In the genomic region with DNA sequence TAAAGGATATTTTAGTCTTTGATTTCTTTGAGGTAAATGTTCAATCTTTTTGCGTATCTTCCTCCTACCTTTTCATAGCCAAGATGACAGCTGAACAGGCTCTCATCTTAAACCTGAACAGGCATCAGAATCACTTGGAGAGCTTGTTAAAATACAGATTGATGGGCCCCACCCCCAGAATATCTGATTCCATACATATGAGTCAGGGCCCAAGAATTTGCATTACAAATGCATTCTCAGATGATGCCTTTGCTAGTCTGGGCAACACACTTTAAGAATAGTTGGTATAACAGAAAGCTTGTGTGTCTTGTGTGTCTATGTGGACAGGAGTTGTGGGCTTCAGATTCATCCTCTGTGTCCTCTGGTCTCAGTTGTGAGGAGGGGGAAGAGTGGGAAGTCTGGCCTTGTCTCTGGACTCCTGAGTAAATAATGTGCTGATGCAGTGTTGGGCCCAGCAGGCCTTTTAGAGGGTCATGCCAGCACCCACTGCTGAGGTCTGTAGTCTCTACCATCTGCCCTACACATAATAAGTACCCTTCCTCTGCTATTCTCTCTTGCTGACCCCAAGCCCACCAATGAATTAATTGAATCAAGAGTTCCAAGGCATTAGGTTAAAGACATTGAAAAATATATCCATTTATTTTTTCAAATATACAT, we compare ENCODE assay signal across 12 cellular contexts. TPM values are rescaled to one million over a fixed set of nuclear protein-coding genes. Genes with fewer than 3 reads are reported as not detected.
DNase-seq lines count a peak whose midpoint lies in the region; ATAC-seq, FAIRE-seq and TF ChIP-seq lines count a peak whose summit lies in the region.
"Had no signal": no experiment of that assay in that cellular context is flagged by ENCODE, and none has a peak within 500 bp of the region (broad histone marks: within the 10 kb centered on the region; RNA-seq: fewer than 3 reads in every experiment).

No MANE protein-coding gene starts in this region.

- H3K4me3 Mint-ChIP-seq in activated CD8-positive, alpha-beta memory T cell treated with anti-CD3 and anti-CD28 coated beads, Interleukin-2, amount 10 ng/mL, durations not matched to agents 7 days and 5 days = no peak overlapping the region
- H3K4me3 Mint-ChIP-seq: CD8-positive, alpha-beta T cell; effector memory CD8-positive, alpha-beta T cell had no signal

- CTCF ChIA-PET in activated CD8-positive, alpha-beta memory T cell treated with anti-CD3 and anti-CD28 coated beads, Interleukin-2, amount 10 ng/mL, durations not matched to agents 7 days and 5 days (lab: Charles Lee) = no interaction called here

- H3K27ac ChIP-seq in left lung = no peak overlapping the region

- H3K4me1 ChIP-seq in left lung = peaks cover 0 to 13% of the 10 kb centered on the region in 2 donors

- H3K9me3 Mint-ChIP-seq in activated CD8-positive, alpha-beta memory T cell treated with anti-CD3 and anti-CD28 coated beads, Interleukin-2, amount 10 ng/mL, durations not matched to agents 7 days and 5 days (ENCODE audit: low read depth) = no peaks in the 10 kb centered on the region
- H3K9me3 Mint-ChIP-seq: CD8-positive, alpha-beta T cell; effector memory CD8-positive, alpha-beta T cell had no signal

- H3K9me3 ChIP-seq in left lung = no peaks in the 10 kb centered on the region

- intact Hi-C loops in left lung (cut with DNase I) = no loop called here

- H3K36me3 Mint-ChIP-seq in activated CD8-positive, alpha-beta memory T cell treated with anti-CD3 and anti-CD28 coated beads, Interleukin-2, amount 10 ng/mL, durations not matched to agents 7 days and 5 days = peaks cover 31% of the 10 kb centered on the region

- TF ChIP-seq POLR2A in GM12891 (IDR thresholded peaks at IDR 0.05; ENCODE audit: low read depth, low read length) = no peak

- no peak overlapping the region for H3K27ac Mint-ChIP-seq in activated CD8-positive, alpha-beta memory T cell treated with anti-CD3 and anti-CD28 coated beads, Interleukin-2, amount 10 ng/mL, durations not matched to agents 7 days and 5 days
- H3K27ac Mint-ChIP-seq: CD8-positive, alpha-beta T cell; effector memory CD8-positive, alpha-beta T cell had no signal

- H3K27me3 Mint-ChIP-seq in activated CD8-positive, alpha-beta memory T cell treated with anti-CD3 and anti-CD28 coated beads, Interleukin-2, amount 10 ng/mL, durations not matched to agents 7 days and 5 days = no peaks in the 10 kb centered on the region
- H3K27me3 Mint-ChIP-seq: effector memory CD8-positive, alpha-beta T cell had no signal

- H3K27me3 ChIP-seq in left lung = no peaks in the 10 kb centered on the region

- H3K36me3 ChIP-seq in left lung = peaks cover 0 to 30% of the 10 kb centered on the region in 2 donors

- no peak for TF ChIP-seq CTCF in choroid plexus epithelial cell (conservative IDR thresholded peaks at IDR 0.05; ENCODE audit: low read depth, low read length)
- TF ChIP-seq CTCF in left lung (IDR thresholded peaks at IDR 0.05) = no peak

- H3K4me1 Mint-ChIP-seq in activated CD8-positive, alpha-beta memory T cell treated with anti-CD3 and anti-CD28 coated beads, Interleukin-2, amount 10 ng/mL, durations not matched to agents 7 days and 5 days = peaks cover 5% of the 10 kb centered on the region

- DNase-seq in AG20443 (ENCODE audit: low spot score) (peak; percentile 50), M059J (ENCODE audit: low read depth) (peak; percentile 86), choroid plexus epithelial cell (ENCODE audit: low read depth) (peak; percentile 89), left lung (no peak), GM12891 (ENCODE audit: insufficient read length, low spot score) (no peak)
- no peak for DNase-seq in activated CD8-positive, alpha-beta memory T cell treated with anti-CD3 and anti-CD28 coated beads, Interleukin-2, amount 10 ng/mL, durations not matched to agents 7 days and 5 days
- DNase-seq: CD8-positive, alpha-beta T cell; effector memory CD8-positive, alpha-beta T cell; left ventricle myocardium superior; NCI-H1092 had no signal

- ATAC-seq in left lung (peak; percentile 11), GM18870 (IDR thresholded peaks at IDR 0.05; ENCODE audit: unreplicated experiment) (no peak), GM21529 (IDR thresholded peaks at IDR 0.05; ENCODE audit: unreplicated experiment) (no peak)
- no peak for ATAC-seq in activated CD8-positive, alpha-beta memory T cell treated with anti-CD3 and anti-CD28 coated beads, Interleukin-2, amount 10 ng/mL, durations not matched to agents 7 days and 5 days
- ATAC-seq: CD8-positive, alpha-beta T cell; effector memory CD8-positive, alpha-beta T cell; left ventricle myocardium superior had no signal

- no peak overlapping the region for H3K4me3 ChIP-seq in choroid plexus epithelial cell (ENCODE audit: low read depth, low read length)
- no peak overlapping the region for H3K4me3 ChIP-seq in left lung

- FAIRE-seq in GM12891 (lab: Jason Lieb, UNC) = no peak

TF ChIP-seq in GM12891, 5 proteins besides CTCF, POLR2A, EP300 and RAD21:
- TF ChIP-seq POLR2AphosphoS5 (IDR thresholded peaks at IDR 0.05; ENCODE audit: low read depth, low read length) (no peak), PAX5 (IDR thresholded peaks at IDR 0.05; ENCODE audit: insufficient read depth, low read length, severe bottlenecking) (no peak), POU2F2 (IDR thresholded peaks at IDR 0.05; ENCODE audit: low read depth, low read length) (no peak), SPI1 (IDR thresholded peaks at IDR 0.05; ENCODE audit: low read depth, low read length) (no peak), TAF1 (IDR thresholded peaks at IDR 0.05; ENCODE audit: low read depth, low read length) (no peak)

RNA-seq across cellular contexts. Expression of gene PTCD2, which starts 43.1 kb away (rescaled TPM):
- 6.7 and 12.6 TPM in 2 replicates for total RNA-seq in M059J (2014; rRNA removed; shearing (Covaris generic))
- 1 to 10 TPM; 7.6 to 7.9 TPM for total RNA-seq in left lung
- polyA plus RNA-seq in GM12891 (2012; ENCODE audit: low read depth, missing spikeins) = 5.2 TPM
- total RNA-seq in activated CD8-positive, alpha-beta memory T cell treated with anti-CD3 and anti-CD28 coated beads, Interleukin-2, amount 10 ng/mL, durations not matched to agents 7 days and 5 days = 10 to 100 TPM; 10.2 to 10.6 TPM

RNA-seq across cellular contexts. Expression of gene MRPS27, which starts 43.2 kb away (rescaled TPM):
- total RNA-seq in M059J (2014; rRNA removed; shearing (Covaris generic)) = 75.0 and 82.0 TPM in 2 replicates
- 10 to 100 TPM; 44.1 to 46.2 TPM for total RNA-seq in left lung
- 41.7 TPM for polyA plus RNA-seq in GM12891 (2012; ENCODE audit: low read depth, missing spikeins)
- total RNA-seq in activated CD8-positive, alpha-beta memory T cell treated with anti-CD3 and anti-CD28 coated beads, Interleukin-2, amount 10 ng/mL, durations not matched to agents 7 days and 5 days = 10 to 100 TPM; 45.5 to 52.6 TPM

Comparison
In these comparisons a context has a peak if more than half of its experiments do, and no peak if none do; other contexts are left out.
1. DNase-seq: peak in AG20443 (single experiment), M059J (single experiment) and choroid plexus epithelial cell (single experiment); none in left lung (0 of 2), GM12891 (single experiment) and activated CD8-positive, alpha-beta memory T cell treated with anti-CD3 and anti-CD28 coated beads, Interleukin-2, amount 10 ng/mL, durations not matched to agents 7 days and 5 days (single experiment).